Comparison of ENCODE assay signal across 8 cellular contexts in genomic region chrX:43885617-43886016, GRCh38. TPM values are rescaled to one million over a fixed set of nuclear protein-coding genes. Genes with fewer than 3 reads are reported as not detected.
"Had no signal": no experiment of that assay in that cellular context is flagged by ENCODE, and none has a peak within 500 bp of the region (broad histone marks: within the 10 kb centered on the region; RNA-seq: fewer than 3 reads in every experiment).

No MANE protein-coding gene starts in this region.

- H3K27ac ChIP-seq: HL-60 had no signal

- FAIRE-seq: HepG2, HTR-8/SVneo, K562 had no signal

- H3K4me3 ChIP-seq: K562 had no signal

- ATAC-seq: HepG2, K562 had no signal

- DNase-seq: IMR-90, KBM-7, KG1 had no signal

RNA-seq across cellular contexts. Expression of gene MAOB, which starts 3.4 kb away (rescaled TPM):
- polyA plus RNA-seq: IgD-negative memory B cell had no signal
